21 cellular contexts compared by ENCODE assay signal in the genomic region with DNA sequence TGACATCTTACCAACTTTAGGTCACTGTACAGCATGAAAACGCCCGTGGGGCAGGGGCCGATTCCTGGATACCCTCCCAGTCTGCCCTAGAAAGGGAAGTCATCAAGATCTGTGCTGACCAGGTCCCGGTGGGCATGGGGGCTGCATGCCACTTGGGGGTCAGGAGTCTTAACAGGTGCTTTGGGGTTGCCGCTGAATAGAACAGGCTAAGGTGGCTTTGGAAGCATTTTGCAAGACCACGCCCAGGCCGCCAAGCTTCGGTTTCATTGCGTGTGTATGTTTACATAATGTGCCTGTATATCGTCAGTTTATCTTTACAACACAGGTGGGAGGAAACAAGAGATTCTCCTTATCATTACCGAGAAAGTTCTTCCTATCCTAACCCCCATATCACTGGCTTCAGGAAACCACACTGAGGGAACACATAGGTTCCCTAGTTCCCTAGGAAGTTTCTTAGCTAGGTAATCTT. TPM values are rescaled to one million over a fixed set of nuclear protein-coding genes. Genes with fewer than 3 reads are reported as not detected.
"Had no signal": no experiment of that assay in that cellular context is flagged by ENCODE, and none has a peak within 500 bp of the region (broad histone marks: within the 10 kb centered on the region; RNA-seq: fewer than 3 reads in every experiment).

No MANE protein-coding gene starts in this region.

- H3K27me3 Mint-ChIP-seq: activated naive CD8-positive, alpha-beta T cell treated with anti-CD3 and anti-CD28 coated beads, Interleukin-2, amount 50 U/mL, for 24 hours; activated T-helper 17 cell treated with anti-CD3 and anti-CD28 coated beads, Interleukin-2, amount 50 U/mL, for 72 hours; naive thymus-derived CD4-positive, alpha-beta T cell had no signal

- H3K9me3 ChIP-seq: ascending aorta, breast epithelium, left lung, pancreas, sigmoid colon, thyroid gland had no signal

- DNase-seq: activated CD4-positive, CD25-positive, alpha-beta regulatory T cell treated with anti-CD3 and anti-CD28 coated beads, Interleukin-2, amount 50 U/mL, for 72 hours; activated naive CD4-positive, alpha-beta T cell treated with Interleukin-2 at 50 U/mL for 16 hours; activated naive CD8-positive, alpha-beta T cell treated with anti-CD3 and anti-CD28 coated beads, Interleukin-2, amount 50 U/mL, for 24 hours; activated T-cell treated with anti-CD3 and anti-CD28 coated beads for 4 hours; cerebellar nuclear complex; dermis blood vessel endothelial cell; effector memory CD8-positive, alpha-beta T cell; left lung; mammary epithelial cell; naive thymus-derived CD4-positive, alpha-beta T cell; sigmoid colon; stimulated activated CD4-positive, alpha-beta T cell treated with anti-CD3 and anti-CD28 coated beads, Interleukin-2, amount 100 ng/mL, for 24 hours; thyroid gland had no signal

- H3K27me3 ChIP-seq: ascending aorta, breast epithelium, left lung, pancreas, sigmoid colon, thyroid gland had no signal

- H3K9me3 Mint-ChIP-seq: activated naive CD8-positive, alpha-beta T cell treated with anti-CD3 and anti-CD28 coated beads, Interleukin-2, amount 50 U/mL, for 24 hours; activated T-helper 17 cell treated with anti-CD3 and anti-CD28 coated beads, Interleukin-2, amount 50 U/mL, for 72 hours; effector memory CD8-positive, alpha-beta T cell; naive thymus-derived CD4-positive, alpha-beta T cell; stimulated activated effector memory CD8-positive, alpha-beta T cell treated with anti-CD3 and anti-CD28 coated beads, Interleukin-12 subunit alpha, Interleukin-12 subunit beta, amount 100 ng/mL, for 72 hours had no signal

- H3K36me3 ChIP-seq: breast epithelium had no signal

- H3K4me1 Mint-ChIP-seq: activated naive CD8-positive, alpha-beta T cell treated with anti-CD3 and anti-CD28 coated beads, Interleukin-2, amount 50 U/mL, for 24 hours; activated T-helper 17 cell treated with anti-CD3 and anti-CD28 coated beads, Interleukin-2, amount 50 U/mL, for 72 hours; naive thymus-derived CD4-positive, alpha-beta T cell; stimulated activated effector memory CD8-positive, alpha-beta T cell treated with anti-CD3 and anti-CD28 coated beads, Interleukin-12 subunit alpha, Interleukin-12 subunit beta, amount 100 ng/mL, for 72 hours had no signal

- H3K36me3 Mint-ChIP-seq: naive thymus-derived CD4-positive, alpha-beta T cell; stimulated activated effector memory CD8-positive, alpha-beta T cell treated with anti-CD3 and anti-CD28 coated beads, Interleukin-12 subunit alpha, Interleukin-12 subunit beta, amount 100 ng/mL, for 72 hours had no signal

- H3K4me3 Mint-ChIP-seq: activated naive CD8-positive, alpha-beta T cell treated with anti-CD3 and anti-CD28 coated beads, Interleukin-2, amount 50 U/mL, for 24 hours; activated T-helper 17 cell treated with anti-CD3 and anti-CD28 coated beads, Interleukin-2, amount 50 U/mL, for 72 hours; effector memory CD8-positive, alpha-beta T cell; naive thymus-derived CD4-positive, alpha-beta T cell; stimulated activated effector memory CD8-positive, alpha-beta T cell treated with anti-CD3 and anti-CD28 coated beads, Interleukin-12 subunit alpha, Interleukin-12 subunit beta, amount 100 ng/mL, for 72 hours had no signal

- H3K4me1 ChIP-seq: ascending aorta, breast epithelium, left lung, pancreas, sigmoid colon, thyroid gland had no signal

- ATAC-seq: activated naive CD8-positive, alpha-beta T cell treated with anti-CD3 and anti-CD28 coated beads, Interleukin-2, amount 50 U/mL, for 24 hours; activated T-helper 17 cell treated with anti-CD3 and anti-CD28 coated beads, Interleukin-2, amount 50 U/mL, for 72 hours; effector memory CD8-positive, alpha-beta T cell; left lung; naive thymus-derived CD4-positive, alpha-beta T cell; pancreas; stimulated activated effector memory CD8-positive, alpha-beta T cell treated with anti-CD3 and anti-CD28 coated beads, Interleukin-12 subunit alpha, Interleukin-12 subunit beta, amount 100 ng/mL, for 72 hours had no signal

- H3K4me3 ChIP-seq: ascending aorta, breast epithelium, left lung, pancreas, sigmoid colon, thyroid gland had no signal

- H3K27ac Mint-ChIP-seq: activated naive CD8-positive, alpha-beta T cell treated with anti-CD3 and anti-CD28 coated beads, Interleukin-2, amount 50 U/mL, for 24 hours; activated T-helper 17 cell treated with anti-CD3 and anti-CD28 coated beads, Interleukin-2, amount 50 U/mL, for 72 hours; effector memory CD8-positive, alpha-beta T cell; stimulated activated effector memory CD8-positive, alpha-beta T cell treated with anti-CD3 and anti-CD28 coated beads, Interleukin-12 subunit alpha, Interleukin-12 subunit beta, amount 100 ng/mL, for 72 hours had no signal

- FAIRE-seq: keratinocyte, pancreas, urothelium cell line had no signal

- H3K27ac ChIP-seq: ascending aorta, breast epithelium, left lung, pancreas, sigmoid colon, thyroid gland had no signal

RNA-seq across cellular contexts. Expression of gene CEP295NL, which starts 49.0 kb away (rescaled TPM):
- total RNA-seq: activated T-helper 17 cell treated with anti-CD3 and anti-CD28 coated beads, Interleukin-2, amount 50 U/mL, for 72 hours; T-helper 2 cell treated with Interferon-gamma antibody and Interleukin-4, amounts not matched to agents 100 ng/mL and 5 ng/mL, for 36 hours had no signal
- polyA plus RNA-seq: keratinocyte; mammary epithelial cell; naive thymus-derived CD4-positive, alpha-beta T cell had no signal
